Comparison of ENCODE assay signal across 16 cellular contexts in the genomic region with DNA sequence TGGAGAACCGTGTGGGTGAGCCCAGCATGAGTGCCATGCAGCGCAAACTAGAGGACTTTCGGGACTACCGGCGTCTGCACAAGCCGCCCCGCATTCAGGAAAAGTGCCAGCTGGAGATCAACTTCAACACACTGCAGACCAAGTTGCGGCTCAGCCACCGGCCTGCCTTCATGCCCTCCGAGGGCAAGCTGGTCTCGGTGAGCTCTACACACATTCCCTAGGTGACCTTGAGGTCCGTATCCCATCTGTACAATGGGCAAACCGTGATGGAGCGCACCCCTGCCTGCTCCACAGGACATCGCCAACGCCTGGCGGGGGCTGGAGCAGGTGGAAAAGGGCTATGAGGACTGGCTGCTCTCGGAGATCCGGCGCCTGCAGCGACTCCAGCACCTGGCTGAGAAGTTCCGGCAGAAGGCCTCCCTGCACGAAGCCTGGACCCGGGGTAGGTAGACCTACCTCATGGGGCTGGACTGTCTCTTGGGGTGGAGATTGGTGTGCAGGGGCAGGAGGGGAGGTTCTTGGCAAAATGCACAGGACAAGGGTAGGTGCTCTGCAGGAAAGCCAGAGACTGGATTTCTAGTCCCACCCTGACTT. TPM values are rescaled to one million over a fixed set of nuclear protein-coding genes. Genes with fewer than 3 reads are reported as not detected.
A peak's percentile ranks its signal among the peaks of the same experiment; 100 is the strongest.
DNase-seq lines count a peak whose midpoint lies in the region; ATAC-seq and TF ChIP-seq lines count a peak whose summit lies in the region.
"Had no signal": no experiment of that assay in that cellular context is flagged by ENCODE, and none has a peak within 500 bp of the region (broad histone marks: within the 10 kb centered on the region; RNA-seq: fewer than 3 reads in every experiment).

No MANE protein-coding gene starts in this region.

- peak overlapping the region; percentile 62 for H3K27ac Mint-ChIP-seq in stimulated activated effector memory CD8-positive, alpha-beta T cell treated with anti-CD3 and anti-CD28 coated beads, Interleukin-12 subunit alpha, Interleukin-12 subunit beta, amount 100 ng/mL, for 72 hours
- H3K27ac Mint-ChIP-seq: CD8-positive, alpha-beta T cell; GM23338 had no signal

- H3K4me3 Mint-ChIP-seq in stimulated activated effector memory CD8-positive, alpha-beta T cell treated with anti-CD3 and anti-CD28 coated beads, Interleukin-12 subunit alpha, Interleukin-12 subunit beta, amount 100 ng/mL, for 72 hours, result no peak overlapping the region
- H3K4me3 Mint-ChIP-seq: CD8-positive, alpha-beta T cell; GM23338 had no signal

- TF ChIP-seq CTCF in VCaP (conservative IDR thresholded peaks at IDR 0.05), result no peak

- H3K27ac ChIP-seq in VCaP, result peak overlapping the region; percentile 64
- H3K27ac ChIP-seq: A549 had no signal

- no peak for ATAC-seq in stimulated activated effector memory CD8-positive, alpha-beta T cell treated with anti-CD3 and anti-CD28 coated beads, Interleukin-12 subunit alpha, Interleukin-12 subunit beta, amount 100 ng/mL, for 72 hours
- ATAC-seq in Right ventricle myocardium superior (ENCODE audit: poor library complexity), result no peak
- ATAC-seq: CD8-positive, alpha-beta T cell; GM12878; GM23338 had no signal

- DNase-seq in SHP77 (lab: John Stamatoyannopoulos, UW) (peak; percentile 49 to 73), SHP77 treated with DMSO at 0.1 percent for 48 hours (lab: John Stamatoyannopoulos, UW) (no peak), iPS-NIHi11 (ENCODE audit: low spot score) (peak; percentile 10), T-helper 1 cell (no peak), activated T-cell treated with anti-CD3 and anti-CD28 coated beads for 4 hours (no peak), Right ventricle myocardium superior (no peak)
- no peak for DNase-seq in stimulated activated effector memory CD8-positive, alpha-beta T cell treated with anti-CD3 and anti-CD28 coated beads, Interleukin-12 subunit alpha, Interleukin-12 subunit beta, amount 100 ng/mL, for 72 hours (ENCODE audit: low spot score in 2 of 2)
- DNase-seq: CD8-positive, alpha-beta T cell; DMS53; KBM-7 had no signal

- no peaks in the 10 kb centered on the region for H3K9me3 Mint-ChIP-seq in stimulated activated effector memory CD8-positive, alpha-beta T cell treated with anti-CD3 and anti-CD28 coated beads, Interleukin-12 subunit alpha, Interleukin-12 subunit beta, amount 100 ng/mL, for 72 hours
- H3K9me3 Mint-ChIP-seq: CD8-positive, alpha-beta T cell; GM23338 had no signal

- H3K36me3 Mint-ChIP-seq in stimulated activated effector memory CD8-positive, alpha-beta T cell treated with anti-CD3 and anti-CD28 coated beads, Interleukin-12 subunit alpha, Interleukin-12 subunit beta, amount 100 ng/mL, for 72 hours, result no peaks in the 10 kb centered on the region
- H3K36me3 Mint-ChIP-seq: CD14-positive monocyte; CD8-positive, alpha-beta T cell had no signal

- no peaks in the 10 kb centered on the region for H3K4me1 Mint-ChIP-seq in stimulated activated effector memory CD8-positive, alpha-beta T cell treated with anti-CD3 and anti-CD28 coated beads, Interleukin-12 subunit alpha, Interleukin-12 subunit beta, amount 100 ng/mL, for 72 hours
- H3K4me1 Mint-ChIP-seq: GM23338 had no signal

- intact Hi-C loops in Right ventricle myocardium superior (cut with DNase I), result no loop called here

RNA-seq across cellular contexts. Expression of a gene that starts 10.6 kb away (rescaled TPM):
- total RNA-seq in Right ventricle myocardium superior, result 59.3 TPM

RNA-seq across cellular contexts. Expression of a gene that starts 11.1 kb away (rescaled TPM):
- not detected for total RNA-seq in Right ventricle myocardium superior
- total RNA-seq: HT1080 had no signal

RNA-seq across cellular contexts. Expression of a gene that starts 12.0 kb away (rescaled TPM):
- 4.4 TPM for total RNA-seq in Right ventricle myocardium superior

RNA-seq across cellular contexts. Expression of a gene that starts 35.0 kb away (rescaled TPM):
- 0.24 TPM for total RNA-seq in Right ventricle myocardium superior

RNA-seq across cellular contexts. Expression of a gene that starts 35.2 kb away (rescaled TPM):
- 25.8 TPM for total RNA-seq in Right ventricle myocardium superior

Comparison
In these comparisons a context has a peak if more than half of its experiments do, and no peak if none do; other contexts are left out.
1. DNase-seq: peak in SHP77 (2 of 2) and iPS-NIHi11 (single experiment); none in SHP77 treated with DMSO at 0.1 percent for 48 hours (single experiment), stimulated activated effector memory CD8-positive, alpha-beta T cell treated with anti-CD3 and anti-CD28 coated beads, Interleukin-12 subunit alpha, Interleukin-12 subunit beta, amount 100 ng/mL, for 72 hours (0 of 2), T-helper 1 cell (0 of 5), activated T-cell treated with anti-CD3 and anti-CD28 coated beads for 4 hours (single experiment) and Right ventricle myocardium superior (single experiment).